Comparison of ENCODE assay signal across 18 cellular contexts in genomic region chr5:19855929-19856328, GRCh38.
DNase-seq lines count a peak whose midpoint lies in the region; ATAC-seq, FAIRE-seq and TF ChIP-seq lines count a peak whose summit lies in the region.
"Had no signal": no experiment of that assay in that cellular context is flagged by ENCODE, and none has a peak within 500 bp of the region (broad histone marks: within the 10 kb centered on the region; RNA-seq: fewer than 3 reads in every experiment).

No MANE protein-coding gene starts in this region.

- ATAC-seq in PC-3 = no peak
- no peak for ATAC-seq in HG03571 (IDR thresholded peaks at IDR 0.05; ENCODE audit: unreplicated experiment)
- ATAC-seq in GM21528 (IDR thresholded peaks at IDR 0.05; ENCODE audit: low FRiP score, unreplicated experiment) = no peak
- ATAC-seq: left lobe of liver, right cardiac atrium had no signal

- intact Hi-C loops in PC-3 (cut with micrococcal nuclease) (no loop called here), tibial artery (cut with DNase I; ENCODE audit: low total_unique reads) (no loop called here)

- H3K79me2 ChIP-seq in PC-3 (ENCODE audit: low read length) (no peaks in the 10 kb centered on the region), keratinocyte (ENCODE audit: control insufficient read depth, insufficient read depth, low read length) (no peaks in the 10 kb centered on the region)

- H3K36me3 ChIP-seq in PC-3 (ENCODE audit: low read depth, low read length) = no peaks in the 10 kb centered on the region
- no peaks in the 10 kb centered on the region for H3K36me3 ChIP-seq in keratinocyte (ENCODE audit: control insufficient read depth in 2 of 2, extremely low read depth in 1 of 2, insufficient read depth in 2 of 2, low read length in 2 of 2)
- H3K36me3 ChIP-seq in small intestine (ENCODE audit: control insufficient read depth in 2 of 2, insufficient read depth in 2 of 2, low read length in 2 of 2) = no peaks in the 10 kb centered on the region
- H3K36me3 ChIP-seq in tibial artery = no peaks in the 10 kb centered on the region
- H3K36me3 ChIP-seq: HAP-1, vagina had no signal

- H2AFZ ChIP-seq in PC-3 (ENCODE audit: low read length) = no peak overlapping the region
- H2AFZ ChIP-seq in keratinocyte (ENCODE audit: control insufficient read depth, low read length) = peak overlapping the region; percentile 17

- H3F3A ChIP-seq in PC-3 (ENCODE audit: low read length, unreplicated experiment) = no peaks in the 10 kb centered on the region

- CTCF ChIA-PET in PC-3 (lab: Charles Lee) = no interaction called here

- no peaks in the 10 kb centered on the region for H3K27me3 ChIP-seq in PC-3 (ENCODE audit: low read length)
- no peaks in the 10 kb centered on the region for H3K27me3 ChIP-seq in keratinocyte (ENCODE audit: control insufficient read depth, extremely low read depth, insufficient read depth, low read length)
- H3K27me3 ChIP-seq in small intestine (ENCODE audit: control insufficient read depth in 2 of 2, insufficient read depth in 2 of 2, low read length in 2 of 2) = no peaks in the 10 kb centered on the region
- no peaks in the 10 kb centered on the region for H3K27me3 ChIP-seq in tibial artery
- H3K27me3 ChIP-seq: vagina had no signal

- no peaks in the 10 kb centered on the region for H3K9me1 ChIP-seq in keratinocyte (ENCODE audit: control insufficient read depth, extremely low read depth, insufficient read depth, low read length)

- no peaks in the 10 kb centered on the region for H3K9me2 ChIP-seq in PC-3 (replicated peaks; ENCODE audit: low read length)

- POLR2A ChIA-PET in PC-3 (lab: Charles Lee; ENCODE audit: unreplicated experiment) = no interaction called here

- H3K4me1 ChIP-seq in PC-3 (ENCODE audit: insufficient read depth, low read length) (peaks cover 19% of the 10 kb centered on the region; the same call in 1 of the 2 replicates), keratinocyte (ENCODE audit: control insufficient read depth, extremely low read depth, insufficient read depth, low read length) (peaks cover 22% of the 10 kb centered on the region), small intestine (ENCODE audit: control insufficient read depth in 2 of 2, insufficient read depth in 1 of 2, low read depth in 1 of 2, low read length in 1 of 2) (no peaks in the 10 kb centered on the region), tibial artery (no peaks in the 10 kb centered on the region)
- H3K4me1 ChIP-seq: HAP-1, vagina had no signal

- H3K4me3 ChIP-seq in AG10803 (ENCODE audit: low read length) (no peak overlapping the region), PC-3 (ENCODE audit: low read length) (no peak overlapping the region), keratinocyte (ENCODE audit: control insufficient read depth in 2 of 3, extremely low read depth in 1 of 3, insufficient read depth in 2 of 3, low read depth in 1 of 3, low read length in 3 of 3) (no peak overlapping the region), small intestine (ENCODE audit: low read depth in 1 of 2, low read length in 2 of 2) (no peak overlapping the region), tibial artery (no peak overlapping the region)
- H3K4me3 ChIP-seq: coronary artery, HAP-1, vagina had no signal

- dilution Hi-C loops in keratinocyte (cut with MboI; ENCODE audit: extremely low pct_ligation_motif_present, low sequenced_read_pairs) = no loop called here

- H3K9ac ChIP-seq in PC-3 (ENCODE audit: low read length) (no peak overlapping the region), keratinocyte (ENCODE audit: control insufficient read depth, extremely low read depth, insufficient read depth, low read length) (no peak overlapping the region)
- H3K9ac ChIP-seq: KMS-11 had no signal

- BruUV-seq in PC-3 (replicated peaks; lab: Mats Ljungman, UMichigan) = no TSS peak

- H3K4me2 ChIP-seq in PC-3 (ENCODE audit: low read length) (no peak overlapping the region), keratinocyte (ENCODE audit: control insufficient read depth, extremely low read depth, insufficient read depth, low read depth, low read length) (no peak overlapping the region)
- H3K4me2 ChIP-seq: KMS-11 had no signal

- H3K27ac ChIP-seq in PC-3 (ENCODE audit: low read length) (0 out of 2 replicates have a peak overlapping the region, but pooled peaks have one; percentile 11), keratinocyte (ENCODE audit: control insufficient read depth, insufficient read depth, low read length) (no peak overlapping the region), small intestine (ENCODE audit: low read depth in 1 of 2, low read length in 1 of 2) (no peak overlapping the region), tibial artery (no peak overlapping the region)
- H3K27ac ChIP-seq: coronary artery, KMS-11, vagina had no signal

- H3K9me3 ChIP-seq in PC-3 (ENCODE audit: low read length) = no peaks in the 10 kb centered on the region
- no peaks in the 10 kb centered on the region for H3K9me3 ChIP-seq in keratinocyte (ENCODE audit: control insufficient read depth, low read depth, low read length)
- H3K9me3 ChIP-seq in small intestine (ENCODE audit: control insufficient read depth, low read depth) = no peaks in the 10 kb centered on the region
- no peaks in the 10 kb centered on the region for H3K9me3 ChIP-seq in tibial artery
- H3K9me3 ChIP-seq: HAP-1, vagina had no signal

- no peak for FAIRE-seq in keratinocyte (lab: Jason Lieb, UNC)
- no peak for FAIRE-seq in small intestine (lab: Jason Lieb, UNC)

- 49 to 53% (median 50%) methylated on average over 3 of the region's 3 CpGs for WGBS in small intestine, 3 donors

- H4K20me1 ChIP-seq in PC-3 (ENCODE audit: low read length) = no peaks in the 10 kb centered on the region
- H4K20me1 ChIP-seq in keratinocyte (ENCODE audit: control insufficient read depth, extremely low read depth, insufficient read depth, low read length) = no peaks in the 10 kb centered on the region

- DNase-seq in AG10803 (ENCODE audit: low read depth) = peak; percentile 36
- DNase-seq in HCEC 1CT = peak; percentile 66
- DNase-seq in PC-3 = no peak
- no peak for DNase-seq in keratinocyte (ENCODE audit: low read depth, low spot score)
- DNase-seq in small intestine = no peak
- DNase-seq in tibial artery = no peak
- DNase-seq: activated CD4-positive, alpha-beta T cell treated with anti-CD3 and anti-CD28 coated beads, Interleukin-2, amount 10 ng/mL, durations not matched to agents 24 days and 14 days; activated naive CD4-positive, alpha-beta T cell treated with Interleukin-2 at 50 U/mL for 16 hours; activated T-cell treated with anti-CD3 and anti-CD28 coated beads for 4 hours; OCI-M1; right cardiac atrium had no signal

- TF ChIP-seq CTCF in AG10803 (conservative IDR thresholded peaks at IDR 0.05; ENCODE audit: low read length) = no peak
- TF ChIP-seq CTCF in PC-3 (conservative IDR thresholded peaks at IDR 0.05; ENCODE audit: low read depth, low read length) = no peak
- TF ChIP-seq CTCF in keratinocyte (optimal IDR thresholded peaks at IDR 0.05 in 1 of 3, IDR thresholded peaks at IDR 0.05 in 1 of 3, conservative IDR thresholded peaks at IDR 0.05 in 1 of 3; ENCODE audit: extremely low read depth in 1 of 3, insufficient read depth in 2 of 3, low read length in 3 of 3) = no peak
- TF ChIP-seq CTCF in tibial artery (IDR thresholded peaks at IDR 0.05) = no peak

Comparison
In these comparisons a context has a peak if more than half of its experiments do, and no peak if none do; other contexts are left out.
1. DNase-seq: peak in AG10803 (single experiment) and HCEC 1CT (single experiment); none in PC-3 (single experiment), keratinocyte (single experiment), small intestine (single experiment) and tibial artery (0 of 2).